ENCODE assay signal across 8 cellular contexts in genomic region chr3:197456271-197457091, GRCh38.
A peak's percentile ranks its signal among the peaks of the same experiment; 100 is the strongest.
DNase-seq lines count a peak whose midpoint lies in the region; ATAC-seq and TF ChIP-seq lines count a peak whose summit lies in the region.

No MANE protein-coding gene starts in this region.

- intact Hi-C loops in ovary (cut with DNase I) (no loop called here), upper lobe of right lung (cut with DNase I) (no loop called here)

- H3K4me3 ChIP-seq in ovary (peak overlapping the region; percentile 47), upper lobe of right lung (peak overlapping the region; percentile 65)

- TF ChIP-seq EP300 in ovary (IDR thresholded peaks at IDR 0.05): no peak

- DNase-seq in GM19240 (ENCODE audit: insufficient read length, low spot score) (peak; percentile 61), LHCN-M2 (ENCODE audit: low read depth) (peak; percentile 92), globus pallidus (ENCODE audit: low spot score) (peak; percentile 78), ovary (peak; percentile 83 to 92 (median 86)), upper lobe of right lung (peak; percentile 93)
- DNase-seq in activated gamma-delta T cell treated with anti-CD3 and anti-CD28 coated beads, Interleukin-2, amount 50 U/mL, for 16 hours (ENCODE audit: low read depth): peak; percentile 17

- TF ChIP-seq CTCF in ovary (IDR thresholded peaks at IDR 0.05) (no peak), upper lobe of right lung (IDR thresholded peaks at IDR 0.05) (no peak)

- peak overlapping the region in 1 of 2 donors; percentile 54 for H3K27ac ChIP-seq in ovary
- peak overlapping the region; percentile 80 for H3K27ac ChIP-seq in upper lobe of right lung

- H3K27me3 ChIP-seq in ovary: no peaks in the 10 kb centered on the region
- no peaks in the 10 kb centered on the region for H3K27me3 ChIP-seq in upper lobe of right lung

- ATAC-seq in upper lobe of right lung (peak; percentile 93), GM18867 (IDR thresholded peaks at IDR 0.05; ENCODE audit: unreplicated experiment) (no peak), GM18909 (IDR thresholded peaks at IDR 0.05; ENCODE audit: poor library complexity, unreplicated experiment) (no peak)

- H3K36me3 ChIP-seq in ovary (no peaks in the 10 kb centered on the region), upper lobe of right lung (no peaks in the 10 kb centered on the region)

- WGBS in ovary, 3 donors: 2 to 3% (median 2%) methylated on average over 47 of the region's 47 CpGs

- no peak for TF ChIP-seq POLR2A in ovary (IDR thresholded peaks at IDR 0.05)

- H3K4me1 ChIP-seq in ovary (ENCODE audit: insufficient read depth) (no peaks in the 10 kb centered on the region), upper lobe of right lung (peaks cover 6% of the 10 kb centered on the region)

- H3K9me3 ChIP-seq in ovary: no peaks in the 10 kb centered on the region
- H3K9me3 ChIP-seq in upper lobe of right lung: no peaks in the 10 kb centered on the region

Comparison
In these comparisons a context has a peak if more than half of its experiments do, and no peak if none do; other contexts are left out.
1. DNase-seq: peak in every context shown above with its lines; median percentile 93 in upper lobe of right lung; 92 in LHCN-M2; 86 in ovary; 78 in globus pallidus; 61 in GM19240; 17 in activated gamma-delta T cell treated with anti-CD3 and anti-CD28 coated beads, Interleukin-2, amount 50 U/mL, for 16 hours.